ENCODE assay signal across 37 cellular contexts in genomic region chr9:96367943-96368342, GRCh38.
"Had no signal": no experiment of that assay in that cellular context is flagged by ENCODE, and none has a peak within 500 bp of the region (broad histone marks: within the 10 kb centered on the region; RNA-seq: fewer than 3 reads in every experiment).

No MANE protein-coding gene starts in this region.

- H3K4me3 Mint-ChIP-seq: activated CD4-positive, alpha-beta memory T cell treated with anti-CD3 and anti-CD28 coated beads, Interleukin-2, amount 10 ng/mL, durations not matched to agents 7 days and 5 days; activated CD4-positive, alpha-beta T cell treated with anti-CD3 and anti-CD28 coated beads for 36 hours; activated CD4-positive, alpha-beta T cell treated with anti-CD3 and anti-CD28 coated beads, Interleukin-2, amount 10 ng/mL, durations not matched to agents 7 days and 5 days; activated CD8-positive, alpha-beta memory T cell treated with anti-CD3 and anti-CD28 coated beads, Interleukin-2, amount 10 ng/mL, durations not matched to agents 7 days and 5 days; activated CD8-positive, alpha-beta T cell treated with anti-CD3 and anti-CD28 coated beads, Interleukin-2, amount 10 ng/mL, durations not matched to agents 7 days and 5 days; activated naive CD4-positive, alpha-beta T cell treated with anti-CD3 and anti-CD28 coated beads, Interleukin-2, amount 10 ng/mL, durations not matched to agents 7 days and 5 days; activated naive CD4-positive, alpha-beta T cell treated with anti-CD3 and anti-CD28 coated beads, Interleukin-2, amount 50 U/mL, for 24 hours; activated naive CD8-positive, alpha-beta T cell; activated naive CD8-positive, alpha-beta T cell treated with anti-CD3 and anti-CD28 coated beads, Interleukin-2, amount 10 ng/mL, durations not matched to agents 7 days and 5 days; activated naive CD8-positive, alpha-beta T cell treated with anti-CD3 and anti-CD28 coated beads, Interleukin-2, amount 50 U/mL, for 24 hours; activated T-cell treated with anti-CD3 and anti-CD28 coated beads, Interleukin-2, amount 50 U/mL, for 24 hours; brain; central memory CD8-positive, alpha-beta T cell; T-helper 1 cell treated with Interleukin-12 subunit alpha and Interleukin-12 subunit beta and Interleukin-4 antibody, amounts not matched to agents 30 μg/mL and 1 μg/mL, for 36 hours; T-helper 2 cell treated with Interferon-gamma antibody and Interleukin-4, amounts not matched to agents 5 μg/mL and 100 μg/mL, for 36 hours had no signal

- H3K9me3 Mint-ChIP-seq: activated CD4-positive, alpha-beta memory T cell treated with anti-CD3 and anti-CD28 coated beads, Interleukin-2, amount 10 ng/mL, durations not matched to agents 7 days and 5 days; activated CD4-positive, alpha-beta T cell treated with anti-CD3 and anti-CD28 coated beads, Interleukin-2, amount 10 ng/mL, durations not matched to agents 7 days and 5 days; activated naive CD4-positive, alpha-beta T cell treated with anti-CD3 and anti-CD28 coated beads, Interleukin-2, amount 10 ng/mL, durations not matched to agents 7 days and 5 days; activated naive CD4-positive, alpha-beta T cell treated with anti-CD3 and anti-CD28 coated beads, Interleukin-2, amount 50 U/mL, for 24 hours; activated naive CD8-positive, alpha-beta T cell treated with anti-CD3 and anti-CD28 coated beads, Interleukin-2, amount 10 ng/mL, durations not matched to agents 7 days and 5 days; activated naive CD8-positive, alpha-beta T cell treated with anti-CD3 and anti-CD28 coated beads, Interleukin-2, amount 50 U/mL, for 24 hours; activated T-cell treated with anti-CD3 and anti-CD28 coated beads, Interleukin-2, amount 50 U/mL, for 24 hours; activated T-helper 2 cell treated with anti-CD3 and anti-CD28 coated beads, Interferon-gamma antibody, Interleukin-2, Interleukin-4, amounts not matched to agents 10 μg/mL and 5 μg/mL and 100 μg/mL, durations not matched to agents 14 hours and 24 hours and 36 hours; central memory CD8-positive, alpha-beta T cell; T-helper 1 cell treated with Interleukin-12 subunit alpha and Interleukin-12 subunit beta and Interleukin-4 antibody, amounts not matched to agents 30 μg/mL and 1 μg/mL, for 36 hours; T-helper 2 cell treated with Interferon-gamma antibody and Interleukin-4, amounts not matched to agents 5 μg/mL and 100 μg/mL, for 36 hours had no signal

- H3K4me3 ChIP-seq: ascending aorta, cardiac muscle cell had no signal

- H3K36me3 ChIP-seq: cardiac muscle cell had no signal

- H3K4me1 ChIP-seq: ascending aorta had no signal

- H3K36me3 Mint-ChIP-seq: activated naive CD4-positive, alpha-beta T cell treated with anti-CD3 and anti-CD28 coated beads, Interleukin-2, amount 10 ng/mL, durations not matched to agents 7 days and 5 days had no signal

- H3K27me3 Mint-ChIP-seq: activated CD4-positive, alpha-beta memory T cell treated with anti-CD3 and anti-CD28 coated beads, Interleukin-2, amount 10 ng/mL, durations not matched to agents 7 days and 5 days; activated CD4-positive, alpha-beta T cell treated with anti-CD3 and anti-CD28 coated beads for 36 hours; activated CD4-positive, alpha-beta T cell treated with anti-CD3 and anti-CD28 coated beads, Interleukin-2, amount 10 ng/mL, durations not matched to agents 7 days and 5 days; activated CD8-positive, alpha-beta memory T cell treated with anti-CD3 and anti-CD28 coated beads, Interleukin-2, amount 10 ng/mL, durations not matched to agents 7 days and 5 days; activated naive CD4-positive, alpha-beta T cell treated with anti-CD3 and anti-CD28 coated beads, Interleukin-2, amount 10 ng/mL, durations not matched to agents 7 days and 5 days; activated naive CD4-positive, alpha-beta T cell treated with anti-CD3 and anti-CD28 coated beads, Interleukin-2, amount 50 U/mL, for 24 hours; activated naive CD8-positive, alpha-beta T cell; activated naive CD8-positive, alpha-beta T cell treated with anti-CD3 and anti-CD28 coated beads, Interleukin-2, amount 10 ng/mL, durations not matched to agents 7 days and 5 days; activated naive CD8-positive, alpha-beta T cell treated with anti-CD3 and anti-CD28 coated beads, Interleukin-2, amount 50 U/mL, for 24 hours; activated T-cell treated with anti-CD3 and anti-CD28 coated beads, Interleukin-2, amount 50 U/mL, for 24 hours; central memory CD8-positive, alpha-beta T cell had no signal

- H3K27me3 ChIP-seq: ascending aorta, cardiac muscle cell had no signal

- DNase-seq: activated CD4-positive, alpha-beta memory T cell treated with anti-CD3 and anti-CD28 coated beads, Interleukin-2, amount 10 ng/mL, durations not matched to agents 7 days and 5 days; activated CD4-positive, alpha-beta T cell treated with anti-CD3 and anti-CD28 coated beads for 1 hour; activated CD4-positive, alpha-beta T cell treated with anti-CD3 and anti-CD28 coated beads for 36 hours; activated CD4-positive, alpha-beta T cell treated with anti-CD3 and anti-CD28 coated beads for 48 hours; activated CD4-positive, alpha-beta T cell treated with anti-CD3 and anti-CD28 coated beads, Interleukin-2, amount 10 ng/mL, durations not matched to agents 7 days and 5 days; activated CD4-positive, alpha-beta T cell treated with anti-CD3 and anti-CD28 coated beads, Interleukin-2, amount 50 U/mL, for 48 hours; activated CD4-positive, CD25-positive, alpha-beta regulatory T cell; activated CD8-positive, alpha-beta memory T cell treated with anti-CD3 and anti-CD28 coated beads for 24 hours; activated CD8-positive, alpha-beta memory T cell treated with anti-CD3 and anti-CD28 coated beads, Interleukin-2, amount 10 ng/mL, durations not matched to agents 7 days and 5 days; activated CD8-positive, alpha-beta memory T cell treated with anti-CD3 and anti-CD28 coated beads, Interleukin-2, amount 50 U/mL, for 48 hours; activated CD8-positive, alpha-beta T cell treated with anti-CD3 and anti-CD28 coated beads, Interleukin-2, amount 10 ng/mL, durations not matched to agents 7 days and 5 days; activated effector memory CD4-positive, alpha-beta T cell treated with Interleukin-2 at 50 U/mL for 16 hours; activated gamma-delta T cell; activated naive CD4-positive, alpha-beta T cell treated with anti-CD3 and anti-CD28 coated beads, Interleukin-2, amount 10 ng/mL, durations not matched to agents 7 days and 5 days; activated naive CD4-positive, alpha-beta T cell treated with Interleukin-2 at 50 U/mL for 16 hours; activated naive CD8-positive, alpha-beta T cell treated with anti-CD3 and anti-CD28 coated beads, Interleukin-2, amount 10 ng/mL, durations not matched to agents 7 days and 5 days; activated naive CD8-positive, alpha-beta T cell treated with anti-CD3 and anti-CD28 coated beads, Interleukin-2, amount 50 U/mL, for 24 hours; activated T-cell treated with anti-CD3 and anti-CD28 coated beads, Interleukin-2, amount 50 U/mL, for 24 hours; activated T-cell treated with anti-CD3 and anti-CD28 coated beads, Interleukin-2, amount 50 U/mL, for 48 hours; amygdala; anterior cingulate cortex; caudate nucleus; cerebellar nuclear complex; T-helper 1 cell; T-helper 2 cell; T-helper 9 cell had no signal

- H3K9me3 ChIP-seq: ascending aorta had no signal

- H3K27ac Mint-ChIP-seq: activated CD4-positive, alpha-beta memory T cell treated with anti-CD3 and anti-CD28 coated beads, Interleukin-2, amount 10 ng/mL, durations not matched to agents 7 days and 5 days; activated CD4-positive, alpha-beta T cell treated with anti-CD3 and anti-CD28 coated beads for 36 hours; activated CD4-positive, alpha-beta T cell treated with anti-CD3 and anti-CD28 coated beads, Interleukin-2, amount 10 ng/mL, durations not matched to agents 7 days and 5 days; activated CD8-positive, alpha-beta memory T cell treated with anti-CD3 and anti-CD28 coated beads, Interleukin-2, amount 10 ng/mL, durations not matched to agents 7 days and 5 days; activated CD8-positive, alpha-beta T cell treated with anti-CD3 and anti-CD28 coated beads, Interleukin-2, amount 10 ng/mL, durations not matched to agents 7 days and 5 days; activated naive CD4-positive, alpha-beta T cell treated with anti-CD3 and anti-CD28 coated beads, Interleukin-2, amount 10 ng/mL, durations not matched to agents 7 days and 5 days; activated naive CD4-positive, alpha-beta T cell treated with anti-CD3 and anti-CD28 coated beads, Interleukin-2, amount 50 U/mL, for 24 hours; activated naive CD8-positive, alpha-beta T cell; activated naive CD8-positive, alpha-beta T cell treated with anti-CD3 and anti-CD28 coated beads, Interleukin-2, amount 10 ng/mL, durations not matched to agents 7 days and 5 days; activated naive CD8-positive, alpha-beta T cell treated with anti-CD3 and anti-CD28 coated beads, Interleukin-2, amount 50 U/mL, for 24 hours; activated T-cell treated with anti-CD3 and anti-CD28 coated beads, Interleukin-2, amount 50 U/mL, for 24 hours; activated T-helper 2 cell treated with anti-CD3 and anti-CD28 coated beads, Interferon-gamma antibody, Interleukin-2, Interleukin-4, amounts not matched to agents 10 μg/mL and 5 μg/mL and 100 μg/mL, durations not matched to agents 14 hours and 24 hours and 36 hours; brain; T-helper 1 cell treated with Interleukin-12 subunit alpha and Interleukin-12 subunit beta and Interleukin-4 antibody, amounts not matched to agents 30 μg/mL and 1 μg/mL, for 36 hours; T-helper 2 cell treated with Interferon-gamma antibody and Interleukin-4, amounts not matched to agents 5 μg/mL and 100 μg/mL, for 36 hours had no signal

- H3K4me1 Mint-ChIP-seq: activated CD4-positive, alpha-beta memory T cell treated with anti-CD3 and anti-CD28 coated beads, Interleukin-2, amount 10 ng/mL, durations not matched to agents 7 days and 5 days; activated CD4-positive, alpha-beta T cell treated with anti-CD3 and anti-CD28 coated beads for 36 hours; activated CD4-positive, alpha-beta T cell treated with anti-CD3 and anti-CD28 coated beads, Interleukin-2, amount 10 ng/mL, durations not matched to agents 7 days and 5 days; activated CD8-positive, alpha-beta memory T cell treated with anti-CD3 and anti-CD28 coated beads, Interleukin-2, amount 10 ng/mL, durations not matched to agents 7 days and 5 days; activated naive CD4-positive, alpha-beta T cell treated with anti-CD3 and anti-CD28 coated beads, Interleukin-2, amount 10 ng/mL, durations not matched to agents 7 days and 5 days; activated naive CD4-positive, alpha-beta T cell treated with anti-CD3 and anti-CD28 coated beads, Interleukin-2, amount 50 U/mL, for 24 hours; activated naive CD8-positive, alpha-beta T cell treated with anti-CD3 and anti-CD28 coated beads, Interleukin-2, amount 10 ng/mL, durations not matched to agents 7 days and 5 days; activated naive CD8-positive, alpha-beta T cell treated with anti-CD3 and anti-CD28 coated beads, Interleukin-2, amount 50 U/mL, for 24 hours; brain had no signal

- H3K27ac ChIP-seq: ascending aorta, cardiac muscle cell, VCaP had no signal

- ATAC-seq: activated CD4-positive, alpha-beta T cell treated with anti-CD3 and anti-CD28 coated beads for 36 hours; activated CD4-positive, CD25-positive, alpha-beta regulatory T cell treated with anti-CD3 and anti-CD28 coated beads, Interleukin-2, amount 50 U/mL, for 24 hours; activated CD8-positive, alpha-beta memory T cell treated with anti-CD3 and anti-CD28 coated beads, Interleukin-2, amount 10 ng/mL, durations not matched to agents 7 days and 5 days; activated CD8-positive, alpha-beta T cell treated with anti-CD3 and anti-CD28 coated beads, Interleukin-2, amount 10 ng/mL, durations not matched to agents 7 days and 5 days; activated naive CD8-positive, alpha-beta T cell treated with anti-CD3 and anti-CD28 coated beads, Interleukin-2, amount 50 U/mL, for 24 hours had no signal
